1 cellular context compared by ENCODE assay signal in genomic region chr6:52564856-52565255, GRCh38.
TF ChIP-seq lines count a peak whose summit lies in the region.

No MANE protein-coding gene starts in this region.

TF ChIP-seq in liver, 16 proteins besides CTCF, POLR2A, EP300 and RAD21 (continued from another document):
- TF ChIP-seq REST (IDR thresholded peaks at IDR 0.05) = no peak
